8 cellular contexts compared by ENCODE assay signal in genomic region chr7:38335123-38335489, GRCh38.
DNase-seq lines count a peak whose midpoint lies in the region; ATAC-seq, FAIRE-seq and TF ChIP-seq lines count a peak whose summit lies in the region.

No MANE protein-coding gene starts in this region.

- H3K9me3 ChIP-seq in DND-41 (ENCODE audit: insufficient read depth, low read length, severe bottlenecking) (no peaks in the 10 kb centered on the region), IMR-90 (ENCODE audit: control insufficient read depth, insufficient read depth, low read length) (no peaks in the 10 kb centered on the region), K562 (replicated peaks; ENCODE audit: control insufficient read depth, insufficient read depth, low read depth, low read length) (no peaks in the 10 kb centered on the region), neutrophil (no peaks in the 10 kb centered on the region)

- TF ChIP-seq EP300 in K562 (IDR thresholded peaks at IDR 0.05; ENCODE audit: low read length): no peak

- H3K9me1 ChIP-seq in IMR-90 (ENCODE audit: insufficient read depth, low read length): no peaks in the 10 kb centered on the region
- H3K9me1 ChIP-seq in K562 (ENCODE audit: control insufficient read depth, insufficient read depth, low read length): no peaks in the 10 kb centered on the region

- H3K4me1 ChIP-seq in DND-41 (ENCODE audit: insufficient read depth, low read length) (peaks cover 79% of the 10 kb centered on the region), IMR-90 (ENCODE audit: control insufficient read depth, insufficient read depth, low read length) (peaks cover 2% of the 10 kb centered on the region; the same call in 1 of the 2 replicates), K562 (replicated peaks in 1 of 2; ENCODE audit: control insufficient read depth in 2 of 2, insufficient read depth in 2 of 2, low read length in 2 of 2) (peaks cover 19 to 35% of the 10 kb centered on the region in 2 experiments), neutrophil (ENCODE audit: control insufficient read depth in 1 of 2, insufficient read depth in 1 of 2, low read depth in 1 of 2, low read length in 1 of 2) (peaks cover 33 to 36% of the 10 kb centered on the region in 2 experiments)

- H3K27me3 ChIP-seq in DND-41 (ENCODE audit: insufficient read depth, low read length, poor library complexity) (no peaks in the 10 kb centered on the region), IMR-90 (ENCODE audit: control insufficient read depth, insufficient read depth, low read length) (no peaks in the 10 kb centered on the region), K562 (ENCODE audit: control insufficient read depth in 2 of 2, insufficient read depth in 2 of 2, low read length in 2 of 2) (no peaks in the 10 kb centered on the region), neutrophil (no peaks in the 10 kb centered on the region)

- H3K56ac ChIP-seq in IMR-90 (ENCODE audit: extremely low read depth, insufficient read depth, low read length): no peak overlapping the region

- peak overlapping the region; percentile 75 for H2AFZ ChIP-seq in DND-41 (ENCODE audit: low read depth, low read length)
- H2AFZ ChIP-seq in IMR-90 (replicated peaks; ENCODE audit: low read length, poor library complexity): peak overlapping the region; percentile 65
- H2AFZ ChIP-seq in K562 (ENCODE audit: low read depth, low read length): peak overlapping the region; percentile 95

- POLR2A ChIA-PET in IMR-90 (lab: Charles Lee; ENCODE audit: unreplicated experiment) (no interaction called here), K562 (lab: Yijun Ruan, JAX) (interaction anchor here (0.6 to 1.1 kb wide), 4 partner anchors 11 to 35 kb away, joined by 3 to 4 read pairs (median 3); no protein-coding TSS in a partner anchor)

- no peak overlapping the region for H3K18ac ChIP-seq in IMR-90 (ENCODE audit: low read depth, low read length)

- no peak overlapping the region for H2BK20ac ChIP-seq in IMR-90 (ENCODE audit: low read depth, low read length)

- no peak for TF ChIP-seq RAD21 in IMR-90 (IDR thresholded peaks at IDR 0.05; ENCODE audit: low read length)
- TF ChIP-seq RAD21 in K562 (CRISPR knock-in tag; conservative IDR thresholded peaks at IDR 0.05 in 1 of 2, IDR thresholded peaks at IDR 0.05 in 1 of 2): no peak

- H3K4me2 ChIP-seq in DND-41 (ENCODE audit: insufficient read depth, low read length): peak overlapping the region; percentile 85
- H3K4me2 ChIP-seq in IMR-90 (ENCODE audit: low read depth, low read length): no peak overlapping the region
- peak overlapping the region; percentile 51 for H3K4me2 ChIP-seq in K562 (ENCODE audit: insufficient read depth, low read length)

- no peak overlapping the region for H2BK120ac ChIP-seq in IMR-90 (ENCODE audit: low read depth, low read length)

- H3K23ac ChIP-seq in IMR-90 (ENCODE audit: low read depth, low read length): no peak overlapping the region

- H2AK9ac ChIP-seq in IMR-90 (replicated peaks; ENCODE audit: low read depth, low read length, poor library complexity): no peak overlapping the region

- H3K14ac ChIP-seq in IMR-90 (replicated peaks; ENCODE audit: low read depth, low read length): no peak overlapping the region

- H3K79me1 ChIP-seq in IMR-90 (ENCODE audit: low read depth in 1 of 2, low read length in 2 of 2): no peaks in the 10 kb centered on the region

- H4K20me1 ChIP-seq in DND-41 (ENCODE audit: insufficient read depth, low read length) (no peaks in the 10 kb centered on the region), IMR-90 (ENCODE audit: insufficient read depth, low read length) (no peaks in the 10 kb centered on the region), K562 (replicated peaks; ENCODE audit: control insufficient read depth, insufficient read depth, low read length) (no peaks in the 10 kb centered on the region)

- H4K8ac ChIP-seq in IMR-90 (ENCODE audit: low read depth in 2 of 2, low read length in 2 of 2): peak overlapping the region in 1 of 2 experiments; percentile 36; a peak in 1 of 4 replicates

- no peak for FAIRE-seq in K562 (lab: Jason Lieb, UNC)

- H4K5ac ChIP-seq in IMR-90 (ENCODE audit: low read depth, low read length): no peak overlapping the region

- no peak overlapping the region for H2BK15ac ChIP-seq in IMR-90 (ENCODE audit: low read depth, low read length)

- no peak overlapping the region for H2AK5ac ChIP-seq in IMR-90 (ENCODE audit: low read depth, low read length)

- H3K4ac ChIP-seq in IMR-90 (ENCODE audit: low read depth, low read length): 0 out of 2 replicates have a peak overlapping the region, but pooled peaks have one; percentile 26

- no peak overlapping the region for H4K91ac ChIP-seq in IMR-90 (ENCODE audit: insufficient read depth, low read depth, low read length)

- in situ Hi-C loops in IMR-90 (cut with MboI; ENCODE audit: low sequenced_read_pairs) (loop anchor here (5.0 kb wide), 1 partner anchor 228 kb away; no protein-coding TSS in a partner anchor), K562 (cut with MboI) (loop anchor here (5.0 to 10.0 kb wide), 2 partner anchors 113 to 230 kb away; no protein-coding TSS in a partner anchor)

- H3K36me3 ChIP-seq in DND-41 (ENCODE audit: insufficient read depth, low read length) (no peaks in the 10 kb centered on the region; the same call in 1 of the 2 replicates), IMR-90 (ENCODE audit: control insufficient read depth, insufficient read depth, low read length) (no peaks in the 10 kb centered on the region), K562 (ENCODE audit: control insufficient read depth, insufficient read depth, low read length) (no peaks in the 10 kb centered on the region), neutrophil (no peaks in the 10 kb centered on the region)

- no peak overlapping the region for H2BK5ac ChIP-seq in IMR-90 (ENCODE audit: low read depth, low read length, poor library complexity, severe bottlenecking)

- TF ChIP-seq CTCF in DND-41 (IDR thresholded peaks at IDR 0.05; ENCODE audit: borderline replicate concordance, extremely low read depth, low read length, poor library complexity, severe bottlenecking) (no peak), IMR-90 (conservative IDR thresholded peaks at IDR 0.05; ENCODE audit: low read depth, low read length) (no peak), K562 (IDR thresholded peaks at IDR 0.05 in 2 of 3, conservative IDR thresholded peaks at IDR 0.05 in 1 of 3; ENCODE audit: insufficient read depth in 2 of 3, low read depth in 1 of 3, low read length in 3 of 3) (no peak), neutrophil (IDR thresholded peaks at IDR 0.05) (no peak)

- CTCF ChIA-PET in IMR-90 (lab: Yijun Ruan, JAX): interaction anchor here (0.7 to 3.7 kb wide), 22 partner anchors 8 to 243 kb away, joined by 3 to 35 read pairs (median 4); no protein-coding TSS in a partner anchor
- CTCF ChIA-PET in K562 (lab: Yijun Ruan, JAX; ENCODE audit: low intra/inter-chr PET ratio): interaction anchor here (0.9 to 1.6 kb wide), 3 partner anchors 119 to 433 kb away, joined by 3 to 8 read pairs (median 4); no protein-coding TSS in a partner anchor

- ATAC-seq in DND-41 (ENCODE audit: insufficient read depth, low read depth) (no peak), IMR-90 (ENCODE audit: low read depth) (no peak), K562 (no peak), GM21360 (IDR thresholded peaks at IDR 0.05; ENCODE audit: unreplicated experiment) (no peak)

- no peak for TF ChIP-seq POLR2A in IMR-90 (IDR thresholded peaks at IDR 0.05; ENCODE audit: low read depth, low read length)
- TF ChIP-seq POLR2A in K562 (conservative IDR thresholded peaks at IDR 0.05): no peak

- peak overlapping the region; percentile 26 to 66 for H3K4me3 ChIP-seq in DND-41 (ENCODE audit: low read depth in 1 of 2, low read length in 2 of 2)
- no peak overlapping the region for H3K4me3 ChIP-seq in IMR-90 (ENCODE audit: insufficient read depth, low read depth, low read length)
- H3K4me3 ChIP-seq in K562: no peak overlapping the region
- peak overlapping the region; percentile 28 to 49 for H3K4me3 ChIP-seq in neutrophil (ENCODE audit: low read depth in 1 of 2, low read length in 1 of 2)

- H3K9ac ChIP-seq in DND-41 (ENCODE audit: low read depth, low read length): peak overlapping the region; percentile 63
- no peak overlapping the region for H3K9ac ChIP-seq in IMR-90 (ENCODE audit: low read depth, low read length)
- no peak overlapping the region for H3K9ac ChIP-seq in K562 (ENCODE audit: insufficient read depth in 1 of 2, low read depth in 2 of 2, low read length in 2 of 2)

- no peak for DNase-seq in DND-41
- DNase-seq in IMR-90: no peak
- no peak for DNase-seq in K562 (ENCODE audit: extremely low read depth in 1 of 4, low spot score in 3 of 4)
- DNase-seq in DMS153 (lab: John Stamatoyannopoulos, UW): no peak
- no peak for DNase-seq in NCI-H2227 treated with DMSO at 0.1 percent for 48 hours (lab: John Stamatoyannopoulos, UW)
- DNase-seq in superior temporal gyrus (ENCODE audit: extremely low spot score): no peak

- dilution Hi-C loops in IMR-90 (cut with HindIII; ENCODE audit: low sequenced_read_pairs, unreplicated experiment): no loop called here

- no CpG with 5 or more reads among the region's 2 CpGs for WGBS in IMR-90 (ENCODE audit: extremely low coverage in 2 of 2, insufficient read length in 1 of 2), 2 experiments
- 75% methylated on average over 2 of the region's 2 CpGs for WGBS in K562 (ENCODE audit: insufficient coverage, low coverage, missing lambda C conversion rate)

- peak overlapping the region; percentile 90 for H3K27ac ChIP-seq in DND-41 (ENCODE audit: low read length)
- H3K27ac ChIP-seq in IMR-90 (ENCODE audit: insufficient read depth, low read length): no peak overlapping the region
- H3K27ac ChIP-seq in K562 (ENCODE audit: extremely low read depth, low read depth, low read length): peak overlapping the region; percentile 56; the same call in 2 of the 3 replicates
- H3K27ac ChIP-seq in neutrophil: peak overlapping the region; percentile 94

- BruUV-seq in IMR-90 (replicated peaks; lab: Mats Ljungman, UMichigan): no TSS peak
- BruUV-seq in K562 (replicated peaks; lab: Mats Ljungman, UMichigan): no TSS peak

- H3K79me2 ChIP-seq in DND-41 (ENCODE audit: insufficient read depth, low read length) (peaks cover 25% of the 10 kb centered on the region), K562 (ENCODE audit: control insufficient read depth, insufficient read depth, low read length) (peaks cover 34% of the 10 kb centered on the region)

- intact Hi-C loops in IMR-90 (cut with micrococcal nuclease): loop anchor here (5.0 kb wide), 2 partner anchors 118 to 228 kb away; no protein-coding TSS in a partner anchor
- intact Hi-C loops in K562 (cut with micrococcal nuclease): loop anchor here (1.0 to 5.0 kb wide), 2 partner anchors 118 to 228 kb away; no protein-coding TSS in a partner anchor

TF ChIP-seq in IMR-90, 13 proteins besides CTCF, POLR2A, EP300 and RAD21 (continues in another document):
- no peak for TF ChIP-seq MAZ (IDR thresholded peaks at IDR 0.05; ENCODE audit: borderline replicate concordance, low read depth, low read length)
- TF ChIP-seq CHD1 (IDR thresholded peaks at IDR 0.05; ENCODE audit: low read depth, low read length): no peak
- no peak for TF ChIP-seq CEBPB (IDR thresholded peaks at IDR 0.05; ENCODE audit: low read depth, low read length)

TF ChIP-seq in K562, 482 proteins besides CTCF, POLR2A, EP300 and RAD21 (continues in another document):
- TF ChIP-seq NFATC3 (IDR thresholded peaks at IDR 0.05) (no peak), ZNF184 (CRISPR knock-in tag; IDR thresholded peaks at IDR 0.05) (no peak), STAT5A (IDR thresholded peaks at IDR 0.05; ENCODE audit: borderline replicate concordance, low read length) (no peak), ZFX (CRISPR knock-in tag; IDR thresholded peaks at IDR 0.05) (no peak)

Comparison
In these comparisons a context has a peak if more than half of its experiments do, and no peak if none do; other contexts are left out.
1. H3K4me3 ChIP-seq: peak in DND-41 (2 of 2) and neutrophil (2 of 2); none in IMR-90 (single experiment) and K562 (single experiment).
2. Peak in every context shown above with its lines, with median percentiles within 50 percentile points of each other: H2AFZ ChIP-seq.